31 cellular contexts compared by ENCODE assay signal in the genomic region with DNA sequence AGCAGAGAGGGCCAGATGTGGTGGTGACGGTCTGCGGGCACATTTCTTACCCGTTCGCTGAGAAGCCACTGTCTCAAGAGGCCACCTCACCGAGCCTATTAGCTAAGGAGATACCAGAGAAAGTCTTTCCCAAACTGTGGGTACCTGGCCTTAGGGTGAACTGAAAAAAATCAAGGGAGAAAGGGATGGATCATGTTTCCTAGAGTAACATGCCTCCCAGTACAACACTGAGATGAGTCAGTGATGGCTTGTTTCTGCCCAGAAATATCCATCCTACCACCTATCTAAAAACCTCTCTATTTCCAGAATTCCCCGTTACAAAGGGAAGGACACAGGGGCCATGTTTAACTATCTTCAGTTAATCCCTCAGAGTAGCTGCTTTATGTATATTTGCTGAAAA.
"Had no signal": no experiment of that assay in that cellular context is flagged by ENCODE, and none has a peak within 500 bp of the region (broad histone marks: within the 10 kb centered on the region; RNA-seq: fewer than 3 reads in every experiment).

No MANE protein-coding gene starts in this region.

- H3K36me3 ChIP-seq: Peyer's patch, SJCRH30 had no signal

- H3K4me3 Mint-ChIP-seq: activated CD4-positive, alpha-beta memory T cell treated with anti-CD3 and anti-CD28 coated beads, Interleukin-2, amount 10 ng/mL, durations not matched to agents 7 days and 5 days; activated CD4-positive, alpha-beta T cell treated with anti-CD3 and anti-CD28 coated beads for 36 hours; activated naive CD4-positive, alpha-beta T cell treated with anti-CD3 and anti-CD28 coated beads for 36 hours; activated naive CD8-positive, alpha-beta T cell; activated T-helper 17 cell treated with anti-CD3 and anti-CD28 coated beads, Interleukin-2, amount 50 U/mL, for 72 hours; brain had no signal

- H3K27ac Mint-ChIP-seq: activated CD4-positive, alpha-beta memory T cell treated with anti-CD3 and anti-CD28 coated beads, Interleukin-2, amount 10 ng/mL, durations not matched to agents 7 days and 5 days; activated CD4-positive, alpha-beta T cell treated with anti-CD3 and anti-CD28 coated beads for 36 hours; activated naive CD4-positive, alpha-beta T cell treated with anti-CD3 and anti-CD28 coated beads for 36 hours; activated naive CD8-positive, alpha-beta T cell; activated T-helper 17 cell treated with anti-CD3 and anti-CD28 coated beads, Interleukin-2, amount 50 U/mL, for 72 hours; brain had no signal

- H3K4me2 ChIP-seq: SK-N-SH had no signal

- H3K4me1 Mint-ChIP-seq: activated CD4-positive, alpha-beta memory T cell treated with anti-CD3 and anti-CD28 coated beads, Interleukin-2, amount 10 ng/mL, durations not matched to agents 7 days and 5 days; activated CD4-positive, alpha-beta T cell treated with anti-CD3 and anti-CD28 coated beads for 36 hours; activated T-helper 17 cell treated with anti-CD3 and anti-CD28 coated beads, Interleukin-2, amount 50 U/mL, for 72 hours; brain had no signal

- H3K4me1 ChIP-seq: Peyer's patch, SJCRH30 had no signal

- ATAC-seq: activated CD4-positive, alpha-beta T cell treated with anti-CD3 and anti-CD28 coated beads for 36 hours; activated T-helper 17 cell treated with anti-CD3 and anti-CD28 coated beads, Interleukin-2, amount 50 U/mL, for 72 hours; K562 had no signal

- H3K27ac ChIP-seq: Peyer's patch, RWPE1, SJCRH30, VCaP had no signal

- H3K9me2 ChIP-seq: SK-N-SH had no signal

- DNase-seq: activated CD4-positive, alpha-beta memory T cell treated with anti-CD3 and anti-CD28 coated beads, Interleukin-2, amount 10 ng/mL, durations not matched to agents 7 days and 5 days; activated CD4-positive, alpha-beta T cell treated with anti-CD3 and anti-CD28 coated beads for 36 hours; activated CD4-positive, alpha-beta T cell treated with anti-CD3 and anti-CD28 coated beads, Interleukin-2, amount 50 U/mL, for 1 hour; activated CD4-positive, CD25-positive, alpha-beta regulatory T cell; activated gamma-delta T cell; activated naive CD4-positive, alpha-beta T cell treated with anti-CD3 and anti-CD28 coated beads for 36 hours; activated T-cell treated with anti-CD3 and anti-CD28 coated beads for 4 hours; activated T-cell treated with anti-CD3 and anti-CD28 coated beads, Interleukin-2, amount 50 U/mL, for 48 hours; amygdala; Karpas-422; NCI-H1105 treated with DMSO at 0.1 percent for 48 hours; NCI-H1436 treated with DMSO at 0.1 percent for 48 hours; NCI-H187; NCI-H2081; NCI-H2171; NCI-H226; NCI-H510A; NCI-H526 treated with DMSO at 0.1 percent for 48 hours; NCI-H82; NK-92 treated with Interleukin-12 subunit alpha and Interleukin-12 subunit beta, amount 100 ng/mL, for 24 hours; Peyer's patch; Right ventricle myocardium superior; SJCRH30; SK-N-SH; T-helper 1 cell had no signal

- H3K4me3 ChIP-seq: K562, Peyer's patch, SJCRH30 had no signal

- H3K27me3 ChIP-seq: Peyer's patch, SJCRH30 had no signal

- H3K9me3 Mint-ChIP-seq: activated CD4-positive, alpha-beta memory T cell treated with anti-CD3 and anti-CD28 coated beads, Interleukin-2, amount 10 ng/mL, durations not matched to agents 7 days and 5 days; activated T-helper 17 cell treated with anti-CD3 and anti-CD28 coated beads, Interleukin-2, amount 50 U/mL, for 72 hours had no signal

- H3K27me3 Mint-ChIP-seq: activated CD4-positive, alpha-beta memory T cell treated with anti-CD3 and anti-CD28 coated beads, Interleukin-2, amount 10 ng/mL, durations not matched to agents 7 days and 5 days; activated CD4-positive, alpha-beta T cell treated with anti-CD3 and anti-CD28 coated beads for 36 hours; activated naive CD8-positive, alpha-beta T cell; brain had no signal

- H3K36me3 Mint-ChIP-seq: activated naive CD8-positive, alpha-beta T cell; brain had no signal
